Comparison of ENCODE assay signal across 2 cellular contexts in genomic region chr16:69118994-69119393, GRCh38.
TF ChIP-seq lines count a peak whose summit lies in the region.

No MANE protein-coding gene starts in this region.

TF ChIP-seq in WTC11, 78 proteins besides CTCF, POLR2A, EP300 and RAD21:
- TF ChIP-seq AR (CRISPR knock-in tag; IDR thresholded peaks at IDR 0.05), result 0 out of 2 replicates have a peak, but pooled peaks have one; percentile 19
- TF ChIP-seq GABPB1 (CRISPR knock-in tag; IDR thresholded peaks at IDR 0.05), result no peak
TF ChIP-seq in WTC11: peak in this region for 1.

TF ChIP-seq in liver, 16 proteins besides CTCF, POLR2A, EP300 and RAD21 (continued from another document):
- TF ChIP-seq ZBTB33 (IDR thresholded peaks at IDR 0.05) (peak; percentile 93), MAX (IDR thresholded peaks at IDR 0.05) (peak; percentile 97), REST (IDR thresholded peaks at IDR 0.05) (peak; percentile 90), ATF3 (IDR thresholded peaks at IDR 0.05) (peak; percentile 56)
